ENCODE assay signal across 8 cellular contexts in the genomic region with DNA sequence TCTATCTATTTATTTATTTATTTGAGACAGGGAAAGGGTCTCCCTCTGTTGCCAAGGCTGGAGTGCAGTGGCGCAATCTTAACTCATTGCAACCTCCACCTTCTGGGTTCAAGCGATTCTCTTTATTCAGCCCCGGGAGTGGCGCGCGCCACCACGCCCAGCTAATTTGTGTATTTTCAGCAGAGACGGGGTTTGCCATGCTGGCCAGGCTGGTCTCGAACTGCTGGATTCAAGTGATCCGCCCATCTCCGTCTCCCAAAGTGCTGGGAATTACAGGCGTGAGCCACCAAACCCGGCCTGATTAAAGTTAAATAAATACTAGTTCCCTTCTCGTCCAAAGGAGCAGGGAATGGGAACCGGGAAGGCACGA. TPM values are rescaled to one million over a fixed set of nuclear protein-coding genes. Genes with fewer than 3 reads are reported as not detected.
DNase-seq lines count a peak whose midpoint lies in the region; ATAC-seq and TF ChIP-seq lines count a peak whose summit lies in the region.

No MANE protein-coding gene starts in this region.

- CTCF ChIA-PET in CD4-positive, alpha-beta memory T cell (lab: Charles Lee; ENCODE audit: partially characterized antibody), result interaction anchor here (1.0 to 6.6 kb wide), 8 partner anchors 11 to 123 kb away, joined by 3 to 62 read pairs (median 17); a partner anchor contains a TSS

- H2AK5ac ChIP-seq in neuronal stem cell (ENCODE audit: low read depth, low read length), result no peak overlapping the region

- H3K9me3 ChIP-seq in CD4-positive, alpha-beta memory T cell (ENCODE audit: control insufficient read depth in 1 of 2, low read length in 2 of 2), result no peaks in the 10 kb centered on the region
- H3K9me3 ChIP-seq in OCI-LY1 (ENCODE audit: low read length) (no peaks in the 10 kb centered on the region), endodermal cell (ENCODE audit: control insufficient read depth, low read length) (no peaks in the 10 kb centered on the region), neuronal stem cell (replicated peaks in 1 of 2; ENCODE audit: control insufficient read depth in 2 of 2, insufficient read depth in 1 of 2, low read depth in 1 of 2, low read length in 2 of 2) (peaks cover 0 to 3% of the 10 kb centered on the region in 2 donors)

- DNase-seq in CD4-positive, alpha-beta memory T cell, result no peak
- DNase-seq in endodermal cell (no peak), neuronal stem cell (ENCODE audit: low spot score) (no peak), iPS-NIHi7 (ENCODE audit: extremely low spot score) (no peak), HCEC 1CT (no peak)
- no peak for DNase-seq in stimulated activated CD4-positive, alpha-beta T cell treated with anti-CD3 and anti-CD28 coated beads, Interleukin-1b, Interleukin-23, amount 100 ng/mL, for 48 hours

- H3K4me1 Mint-ChIP-seq in CD4-positive, alpha-beta memory T cell, result peaks cover 15 to 51% (median 36%) of the 10 kb centered on the region in 4 donors
- peaks cover 13% of the 10 kb centered on the region for H3K4me1 Mint-ChIP-seq in endodermal cell

- no peak overlapping the region for H3K23ac ChIP-seq in neuronal stem cell (ENCODE audit: low read depth, low read length, poor library complexity)

- no peaks in the 10 kb centered on the region for H3K9me2 ChIP-seq in OCI-LY1 (ENCODE audit: low read depth, low read length)

- no peak overlapping the region for H3K4ac ChIP-seq in neuronal stem cell (ENCODE audit: low read length)

- H3K18ac ChIP-seq in neuronal stem cell (ENCODE audit: low read length), result peak overlapping the region; percentile 74

- POLR2A ChIA-PET in CD4-positive, alpha-beta memory T cell (lab: Charles Lee; ENCODE audit: partially characterized antibody), result interaction anchor here (0.6 to 5.6 kb wide), 19 partner anchors 8 to 194 kb away, joined by 3 to 139 read pairs (median 10); a partner anchor contains a TSS

- H2BK12ac ChIP-seq in neuronal stem cell (ENCODE audit: low read length), result no peak overlapping the region

- no peak overlapping the region for H3K14ac ChIP-seq in neuronal stem cell (ENCODE audit: low read length)

- no peaks in the 10 kb centered on the region; the same call in 1 of the 2 replicates for H3F3A ChIP-seq in OCI-LY1 (ENCODE audit: insufficient read depth, low read length)

- peak overlapping the region; percentile 77 to 100 (median 92) for H3K27ac Mint-ChIP-seq in CD4-positive, alpha-beta memory T cell
- H3K27ac Mint-ChIP-seq in endodermal cell, result peak overlapping the region; percentile 88

- H3K4me1 ChIP-seq in CD4-positive, alpha-beta memory T cell (ENCODE audit: insufficient read depth, low read length), result peaks cover 48% of the 10 kb centered on the region
- H3K4me1 ChIP-seq in OCI-LY1 (ENCODE audit: insufficient read depth, low read length, severe bottlenecking), result peaks cover 34% of the 10 kb centered on the region
- H3K4me1 ChIP-seq in endodermal cell (ENCODE audit: control insufficient read depth, insufficient read depth, low read length), result no peaks in the 10 kb centered on the region
- peaks cover 24 to 28% of the 10 kb centered on the region in 2 donors for H3K4me1 ChIP-seq in neuronal stem cell (ENCODE audit: control insufficient read depth in 2 of 2, insufficient read depth in 1 of 2, low read depth in 1 of 2, low read length in 2 of 2)

- H2AFZ ChIP-seq in OCI-LY1 (ENCODE audit: low read length) (peak overlapping the region; percentile 17; the same call in 1 of the 2 replicates), neuronal stem cell (ENCODE audit: low read length) (peak overlapping the region; percentile 99)

- H2BK15ac ChIP-seq in neuronal stem cell (ENCODE audit: low read length), result no peak overlapping the region

- ATAC-seq in HG02840 (IDR thresholded peaks at IDR 0.05; ENCODE audit: low FRiP score, unreplicated experiment), result no peak

- H3K9me3 Mint-ChIP-seq in CD4-positive, alpha-beta memory T cell, result peaks cover 0 to 3% (median 0%) of the 10 kb centered on the region in 8 donors
- H3K9me3 Mint-ChIP-seq in endodermal cell, result no peaks in the 10 kb centered on the region

- H4K8ac ChIP-seq in neuronal stem cell (ENCODE audit: low read depth, low read length), result no peak overlapping the region

- H3K27ac ChIP-seq in CD4-positive, alpha-beta memory T cell (ENCODE audit: low read depth, low read length), result peak overlapping the region; percentile 89
- H3K27ac ChIP-seq in OCI-LY1 (ENCODE audit: low read depth, low read length, poor library complexity, severe bottlenecking), result peak overlapping the region; percentile 94
- no peak overlapping the region for H3K27ac ChIP-seq in endodermal cell (ENCODE audit: low read depth, low read length)
- H3K27ac ChIP-seq in neuronal stem cell (replicated peaks; ENCODE audit: low read length), result no peak overlapping the region

- H3K9ac ChIP-seq in OCI-LY1 (ENCODE audit: low read length), result peak overlapping the region; percentile 84
- H3K9ac ChIP-seq in endodermal cell (ENCODE audit: extremely low read depth, low read length, poor library complexity, severe bottlenecking), result peak overlapping the region; percentile 95
- no peak overlapping the region for H3K9ac ChIP-seq in neuronal stem cell (ENCODE audit: low read depth, low read length, poor library complexity)

- H2BK120ac ChIP-seq in neuronal stem cell (ENCODE audit: low read depth, low read length), result no peak overlapping the region

- no peaks in the 10 kb centered on the region for H3K79me2 ChIP-seq in OCI-LY1 (ENCODE audit: insufficient read depth, low read length)

- H3K36me3 Mint-ChIP-seq in CD4-positive, alpha-beta memory T cell, result peaks cover 0 to 9% of the 10 kb centered on the region in 2 donors
- H3K36me3 Mint-ChIP-seq in endodermal cell (ENCODE audit: low read depth), result no peaks in the 10 kb centered on the region

- H2BK5ac ChIP-seq in neuronal stem cell (ENCODE audit: low read length), result no peak overlapping the region

- peak overlapping the region; percentile 77 for H3K4me2 ChIP-seq in OCI-LY1 (ENCODE audit: low read length)
- H3K4me2 ChIP-seq in neuronal stem cell (ENCODE audit: insufficient read depth, low read length, poor library complexity, severe bottlenecking), result peak overlapping the region; percentile 89

- H3K79me1 ChIP-seq in neuronal stem cell (ENCODE audit: low read depth, low read length), result peaks cover 3% of the 10 kb centered on the region

- no peaks in the 10 kb centered on the region for H4K20me1 ChIP-seq in OCI-LY1 (ENCODE audit: insufficient read depth, low read length)

- no peak overlapping the region for H4K91ac ChIP-seq in neuronal stem cell (ENCODE audit: low read depth, low read length, poor library complexity)

- 25 to 30% methylated on average over 14 to 16 of the region's 16 CpGs for WGBS in endodermal cell (ENCODE audit: insufficient coverage in 1 of 2, insufficient read length in 1 of 2), 2 experiments
- no CpG with 5 or more reads among the region's 16 CpGs for WGBS in neuronal stem cell (ENCODE audit: extremely low coverage in 2 of 2, insufficient read length in 2 of 2, insufficient replicate concordance in 1 of 2), 2 donors

- peak overlapping the region; percentile 74 to 93 (median 88) for H3K4me3 Mint-ChIP-seq in CD4-positive, alpha-beta memory T cell
- peak overlapping the region; percentile 88 for H3K4me3 Mint-ChIP-seq in endodermal cell

- no peaks in the 10 kb centered on the region for H3K27me3 ChIP-seq in CD4-positive, alpha-beta memory T cell (ENCODE audit: insufficient read depth, low read length)
- H3K27me3 ChIP-seq in OCI-LY1 (ENCODE audit: insufficient read depth, low read length) (no peaks in the 10 kb centered on the region; the same call in 1 of the 2 replicates), endodermal cell (ENCODE audit: control insufficient read depth, insufficient read depth, low read length, poor library complexity, severe bottlenecking) (no peaks in the 10 kb centered on the region), neuronal stem cell (ENCODE audit: control insufficient read depth in 3 of 3, insufficient read depth in 3 of 3, low read depth in 1 of 3, low read length in 3 of 3) (peaks cover 22 to 47% (median 35%) of the 10 kb centered on the region in 3 experiments)

- H3K36me3 ChIP-seq in CD4-positive, alpha-beta memory T cell (ENCODE audit: insufficient read depth, low read length), result no peaks in the 10 kb centered on the region
- H3K36me3 ChIP-seq in OCI-LY1 (ENCODE audit: insufficient read depth, low read length) (no peaks in the 10 kb centered on the region), endodermal cell (ENCODE audit: control insufficient read depth, insufficient read depth, low read length) (no peaks in the 10 kb centered on the region), neuronal stem cell (replicated peaks in 1 of 2; ENCODE audit: control insufficient read depth in 2 of 2, insufficient read depth in 2 of 2, low read length in 2 of 2) (no peaks in the 10 kb centered on the region)

- TF ChIP-seq CTCF in OCI-LY1 (IDR thresholded peaks at IDR 0.05; ENCODE audit: low read length) (no peak), endodermal cell (conservative IDR thresholded peaks at IDR 0.05) (no peak)

- intact Hi-C loops in CD4-positive, alpha-beta memory T cell (cut with micrococcal nuclease), result loop anchor here (5.0 kb wide), 3 partner anchors 502 to 857 kb away; a partner anchor contains a TSS

- no peaks in the 10 kb centered on the region for H3K27me3 Mint-ChIP-seq in CD4-positive, alpha-beta memory T cell
- H3K27me3 Mint-ChIP-seq in endodermal cell (ENCODE audit: insufficient read depth), result peaks cover 23% of the 10 kb centered on the region

- no peak overlapping the region for H3K4me3 ChIP-seq in CD4-positive, alpha-beta memory T cell (ENCODE audit: low read length in 2 of 2)
- peak overlapping the region; percentile 71 for H3K4me3 ChIP-seq in OCI-LY1 (ENCODE audit: low read depth, low read length, poor library complexity, severe bottlenecking)
- peak overlapping the region; percentile 94 for H3K4me3 ChIP-seq in endodermal cell (ENCODE audit: low read length)
- peak overlapping the region; percentile 71 to 76 for H3K4me3 ChIP-seq in neuronal stem cell (ENCODE audit: low read length in 2 of 2)

RNA-seq across cellular contexts. Expression of a gene that starts 4.2 kb away (rescaled TPM):
- 100 to 1,000 TPM; 182 to 183 TPM for total RNA-seq in CD4-positive, alpha-beta memory T cell
- polyA plus RNA-seq in CD4-positive, alpha-beta memory T cell, result 10 to 100 TPM; 26.4 to 37.7 TPM
- 100 to 1,000 TPM in 1 of 2 donors, 10 to 100 TPM in 1; 66.8 to 123 TPM for total RNA-seq in endodermal cell
- polyA plus RNA-seq in endodermal cell (2013, experiment 1 of 2), result 44.8 TPM
- 37.9 TPM for polyA plus RNA-seq in endodermal cell (2013, experiment 2 of 2)
- 39.9 TPM for polyA plus RNA-seq in neuronal stem cell (2013, experiment 1 of 2)
- polyA plus RNA-seq in neuronal stem cell (2013, experiment 2 of 2), result 39.8 TPM

RNA-seq across cellular contexts. Expression of a gene that starts 13.4 kb away (rescaled TPM):
- 1 to 10 TPM; 1.3 to 1.9 TPM for total RNA-seq in CD4-positive, alpha-beta memory T cell
- under 1 TPM; 0.37 to 0.92 TPM for polyA plus RNA-seq in CD4-positive, alpha-beta memory T cell
- total RNA-seq in endodermal cell, result under 1 TPM in 1 of 2 donors, not detected in 1; 0.09 TPM
- 0.50 TPM for polyA plus RNA-seq in endodermal cell (2013, experiment 1 of 2)
- polyA plus RNA-seq in endodermal cell (2013, experiment 2 of 2), result not detected
- polyA plus RNA-seq in neuronal stem cell (2013, experiment 1 of 2), result 0.35 TPM
- polyA plus RNA-seq in neuronal stem cell (2013, experiment 2 of 2), result 0.06 TPM

RNA-seq across cellular contexts. Expression of a gene that starts 23.5 kb away (rescaled TPM):
- total RNA-seq in CD4-positive, alpha-beta memory T cell, result not detected
- not detected for polyA plus RNA-seq in CD4-positive, alpha-beta memory T cell
- 10 to 100 TPM; 70.2 to 83.1 TPM for total RNA-seq in endodermal cell
- 11.8 TPM for polyA plus RNA-seq in endodermal cell (2013, experiment 1 of 2)
- 12.1 TPM for polyA plus RNA-seq in endodermal cell (2013, experiment 2 of 2)
- polyA plus RNA-seq in neuronal stem cell (2013, experiment 1 of 2), result 0.07 TPM
- polyA plus RNA-seq in neuronal stem cell (2013, experiment 2 of 2), result 0.08 TPM

RNA-seq across cellular contexts. Expression of a gene that starts 38.8 kb away (rescaled TPM):
- not detected for total RNA-seq in CD4-positive, alpha-beta memory T cell
- not detected for polyA plus RNA-seq in CD4-positive, alpha-beta memory T cell
- 1 to 10 TPM in 1 of 2 donors, under 1 TPM in 1; 0.22 to 1.0 TPM for total RNA-seq in endodermal cell
- 0.46 TPM for polyA plus RNA-seq in endodermal cell (2013, experiment 1 of 2)
- polyA plus RNA-seq in endodermal cell (2013, experiment 2 of 2), result 0.46 TPM
- polyA plus RNA-seq in neuronal stem cell (2013, experiment 1 of 2), result 0.66 TPM
- polyA plus RNA-seq in neuronal stem cell (2013, experiment 2 of 2), result 0.80 TPM

Comparison
In these comparisons a context has a peak if more than half of its experiments do, and no peak if none do; other contexts are left out.
1. H3K27ac ChIP-seq: peak in CD4-positive, alpha-beta memory T cell (single experiment) and OCI-LY1 (single experiment); none in endodermal cell (single experiment) and neuronal stem cell (single experiment).
2. H3K4me3 ChIP-seq: peak in OCI-LY1 (single experiment), endodermal cell (single experiment) and neuronal stem cell (2 of 2); none in CD4-positive, alpha-beta memory T cell (0 of 2).
3. RNA of a gene that starts 23.5 kb away (total RNA-seq): 70.2 to 83.1 TPM in endodermal cell; not detected in CD4-positive, alpha-beta memory T cell; every median in the first group is over 10 times any median in the second.